ENCODE assay signal across 18 cellular contexts in genomic region chr10:73868655-73869195, GRCh38. TPM values are rescaled to one million over a fixed set of nuclear protein-coding genes. Genes with fewer than 3 reads are reported as not detected.
A peak's percentile ranks its signal among the peaks of the same experiment; 100 is the strongest.
DNase-seq lines count a peak whose midpoint lies in the region; ATAC-seq and TF ChIP-seq lines count a peak whose summit lies in the region.
"Had no signal": no experiment of that assay in that cellular context is flagged by ENCODE, and none has a peak within 500 bp of the region (broad histone marks: within the 10 kb centered on the region; RNA-seq: fewer than 3 reads in every experiment).

No MANE protein-coding gene starts in this region.

- TF ChIP-seq CTCF in thoracic aorta (IDR thresholded peaks at IDR 0.05) (no peak), GM20000 (IDR thresholded peaks at IDR 0.05; ENCODE audit: extremely low read depth, missing control alignments) (no peak), GM13976 (IDR thresholded peaks at IDR 0.05; ENCODE audit: borderline replicate concordance, control extremely low read depth, extremely low read depth, insufficient read depth, missing control alignments) (no peak)

- H3K4me3 Mint-ChIP-seq in activated naive CD4-positive, alpha-beta T cell treated with anti-CD3 and anti-CD28 coated beads, Interleukin-2, amount 50 U/mL, for 24 hours = no peak overlapping the region
- no peak overlapping the region for H3K4me3 Mint-ChIP-seq in activated naive CD8-positive, alpha-beta T cell treated with anti-CD3 and anti-CD28 coated beads, Interleukin-2, amount 10 ng/mL, durations not matched to agents 7 days and 5 days
- no peak overlapping the region for H3K4me3 Mint-ChIP-seq in memory B cell
- H3K4me3 Mint-ChIP-seq: dendritic cell treated with granulocyte-macrophage colony-stimulating factor and Interleukin-4, amounts not matched to agents 40 ng/mL and 50 ng/mL, for 4 days; stimulated activated naive CD8-positive, alpha-beta T cell treated with anti-CD3 and anti-CD28 coated beads, Interleukin-15, Interleukin-2, amounts not matched to agents 100 ng/mL and 50 ng/mL, for 24 hours had no signal

- peaks cover 62 to 97% of the 10 kb centered on the region in 2 donors for H3K4me1 ChIP-seq in thoracic aorta (ENCODE audit: control insufficient read depth in 1 of 2, low read depth in 2 of 2)
- H3K4me1 ChIP-seq: HAP-1 had no signal

- no peak overlapping the region for H3K4me3 ChIP-seq in thoracic aorta
- H3K4me3 ChIP-seq: HAP-1, heart right ventricle, pancreas had no signal

- H3K4me1 Mint-ChIP-seq in activated naive CD4-positive, alpha-beta T cell treated with anti-CD3 and anti-CD28 coated beads, Interleukin-2, amount 50 U/mL, for 24 hours = peaks cover 94% of the 10 kb centered on the region
- H3K4me1 Mint-ChIP-seq in activated naive CD8-positive, alpha-beta T cell treated with anti-CD3 and anti-CD28 coated beads, Interleukin-2, amount 10 ng/mL, durations not matched to agents 7 days and 5 days = peaks cover 60% of the 10 kb centered on the region
- H3K4me1 Mint-ChIP-seq in memory B cell = peaks cover 59% of the 10 kb centered on the region

- no peaks in the 10 kb centered on the region for H3K9me3 ChIP-seq in thoracic aorta
- H3K9me3 ChIP-seq: HAP-1, heart right ventricle, pancreas had no signal

- no peaks in the 10 kb centered on the region for H3K9me3 Mint-ChIP-seq in activated naive CD4-positive, alpha-beta T cell treated with anti-CD3 and anti-CD28 coated beads, Interleukin-2, amount 50 U/mL, for 24 hours
- H3K9me3 Mint-ChIP-seq in activated naive CD8-positive, alpha-beta T cell treated with anti-CD3 and anti-CD28 coated beads, Interleukin-2, amount 10 ng/mL, durations not matched to agents 7 days and 5 days = no peaks in the 10 kb centered on the region
- no peaks in the 10 kb centered on the region for H3K9me3 Mint-ChIP-seq in memory B cell
- H3K9me3 Mint-ChIP-seq: dendritic cell treated with granulocyte-macrophage colony-stimulating factor and Interleukin-4, amounts not matched to agents 40 ng/mL and 50 ng/mL, for 4 days; stimulated activated naive CD8-positive, alpha-beta T cell treated with anti-CD3 and anti-CD28 coated beads, Interleukin-15, Interleukin-2, amounts not matched to agents 100 ng/mL and 50 ng/mL, for 24 hours had no signal

- peak overlapping the region; percentile 83 to 90 for H3K27ac ChIP-seq in thoracic aorta
- H3K27ac ChIP-seq: pancreas, VCaP had no signal

- ATAC-seq in activated naive CD8-positive, alpha-beta T cell treated with anti-CD3 and anti-CD28 coated beads, Interleukin-2, amount 10 ng/mL, durations not matched to agents 7 days and 5 days (ENCODE audit: low read depth) = no peak
- no peak for ATAC-seq in memory B cell (ENCODE audit: low read depth)
- ATAC-seq in thoracic aorta (ENCODE audit: insufficient number of reproducible peaks, low FRiP score, low read depth) = no peak
- ATAC-seq: Panc1, pancreas had no signal

- no peaks in the 10 kb centered on the region for H3K27me3 ChIP-seq in thoracic aorta (replicated peaks; ENCODE audit: insufficient read depth)
- H3K27me3 ChIP-seq: heart right ventricle, pancreas had no signal

- in situ Hi-C loops in GM13976 (cut with MboI; ENCODE audit: low sequenced_read_pairs, unreplicated experiment) = no loop called here

- DNase-seq in activated naive CD4-positive, alpha-beta T cell treated with anti-CD3 and anti-CD28 coated beads, Interleukin-2, amount 50 U/mL, for 16 hours = no peak
- DNase-seq in activated naive CD8-positive, alpha-beta T cell treated with anti-CD3 and anti-CD28 coated beads, Interleukin-2, amount 10 ng/mL, durations not matched to agents 7 days and 5 days = no peak
- no peak for DNase-seq in memory B cell (ENCODE audit: low spot score in 2 of 2)
- DNase-seq in thoracic aorta (ENCODE audit: low spot score) = no peak
- no peak for DNase-seq in GM20000 (ENCODE audit: low spot score)
- no peak for DNase-seq in NCI-H2227 treated with DMSO at 0.1 percent for 48 hours (lab: John Stamatoyannopoulos, UW)
- DNase-seq in GM13976 (ENCODE audit: low spot score) = no peak
- DNase-seq: GDM1, heart right ventricle, NCI-H82, pancreas, small intestine had no signal

- no peaks in the 10 kb centered on the region for H3K27me3 Mint-ChIP-seq in activated naive CD4-positive, alpha-beta T cell treated with anti-CD3 and anti-CD28 coated beads, Interleukin-2, amount 50 U/mL, for 24 hours
- no peaks in the 10 kb centered on the region for H3K27me3 Mint-ChIP-seq in activated naive CD8-positive, alpha-beta T cell treated with anti-CD3 and anti-CD28 coated beads, Interleukin-2, amount 10 ng/mL, durations not matched to agents 7 days and 5 days
- H3K27me3 Mint-ChIP-seq in memory B cell = no peaks in the 10 kb centered on the region
- H3K27me3 Mint-ChIP-seq: dendritic cell treated with granulocyte-macrophage colony-stimulating factor and Interleukin-4, amounts not matched to agents 40 ng/mL and 50 ng/mL, for 4 days; stimulated activated naive CD8-positive, alpha-beta T cell treated with anti-CD3 and anti-CD28 coated beads, Interleukin-15, Interleukin-2, amounts not matched to agents 100 ng/mL and 50 ng/mL, for 24 hours had no signal

- peak overlapping the region; percentile 78 for H3K27ac Mint-ChIP-seq in activated naive CD4-positive, alpha-beta T cell treated with anti-CD3 and anti-CD28 coated beads, Interleukin-2, amount 50 U/mL, for 24 hours
- H3K27ac Mint-ChIP-seq in activated naive CD8-positive, alpha-beta T cell treated with anti-CD3 and anti-CD28 coated beads, Interleukin-2, amount 10 ng/mL, durations not matched to agents 7 days and 5 days = peak overlapping the region; percentile 18
- peak overlapping the region; percentile 54 for H3K27ac Mint-ChIP-seq in memory B cell

- POLR2A ChIA-PET in activated naive CD8-positive, alpha-beta T cell treated with anti-CD3 and anti-CD28 coated beads, Interleukin-2, amount 10 ng/mL, durations not matched to agents 7 days and 5 days (lab: Charles Lee) = interaction anchor here (1.4 kb wide), 1 partner anchor 11 kb away, joined by 3 read pairs; no protein-coding TSS in a partner anchor

- H3K36me3 ChIP-seq in thoracic aorta = peaks cover 23% of the 10 kb centered on the region
- H3K36me3 ChIP-seq: pancreas had no signal

- H3K36me3 Mint-ChIP-seq in activated naive CD4-positive, alpha-beta T cell treated with anti-CD3 and anti-CD28 coated beads, Interleukin-2, amount 50 U/mL, for 24 hours = peaks cover 4% of the 10 kb centered on the region
- peaks cover 30% of the 10 kb centered on the region for H3K36me3 Mint-ChIP-seq in activated naive CD8-positive, alpha-beta T cell treated with anti-CD3 and anti-CD28 coated beads, Interleukin-2, amount 10 ng/mL, durations not matched to agents 7 days and 5 days
- H3K36me3 Mint-ChIP-seq in memory B cell = peaks cover 6% of the 10 kb centered on the region

RNA-seq across cellular contexts. Expression of gene CAMK2G, which starts 5.6 kb away (rescaled TPM):
- 10 to 100 TPM; 48.6 to 53.5 TPM for total RNA-seq in activated naive CD8-positive, alpha-beta T cell treated with anti-CD3 and anti-CD28 coated beads, Interleukin-2, amount 10 ng/mL, durations not matched to agents 7 days and 5 days
- 100 to 1,000 TPM in 1 of 2 donors, 10 to 100 TPM in 1; 78.8 to 149 TPM for total RNA-seq in thoracic aorta

RNA-seq across cellular contexts. Expression of gene PLAU, which starts 42.2 kb away (rescaled TPM):
- under 1 TPM; 0.61 to 0.62 TPM for total RNA-seq in activated naive CD8-positive, alpha-beta T cell treated with anti-CD3 and anti-CD28 coated beads, Interleukin-2, amount 10 ng/mL, durations not matched to agents 7 days and 5 days
- 100 to 1,000 TPM in 1 of 2 donors, 1 to 10 TPM in 1; 8.1 to 100 TPM for total RNA-seq in thoracic aorta

RNA-seq across cellular contexts. Expression of gene NDST2, which starts 57.3 kb away (rescaled TPM):
- 10 to 100 TPM; 80.1 to 82.0 TPM for total RNA-seq in activated naive CD8-positive, alpha-beta T cell treated with anti-CD3 and anti-CD28 coated beads, Interleukin-2, amount 10 ng/mL, durations not matched to agents 7 days and 5 days
- total RNA-seq in thoracic aorta = 10 to 100 TPM; 55.0 to 78.2 TPM

Comparison
In these comparisons a context has a peak if more than half of its experiments do, and no peak if none do; other contexts are left out.
1. H3K27ac Mint-ChIP-seq: peak in every context shown above with its lines; median percentile 78 in activated naive CD4-positive, alpha-beta T cell treated with anti-CD3 and anti-CD28 coated beads, Interleukin-2, amount 50 U/mL, for 24 hours; 54 in memory B cell; 18 in activated naive CD8-positive, alpha-beta T cell treated with anti-CD3 and anti-CD28 coated beads, Interleukin-2, amount 10 ng/mL, durations not matched to agents 7 days and 5 days.
2. RNA of gene PLAU, which starts 42.2 kb away (total RNA-seq): 8.1 to 100 TPM in thoracic aorta; 0.61 to 0.62 TPM in activated naive CD8-positive, alpha-beta T cell treated with anti-CD3 and anti-CD28 coated beads, Interleukin-2, amount 10 ng/mL, durations not matched to agents 7 days and 5 days; every median in the first group is over 4 times any median in the second.